Comparison of ENCODE assay signal across 25 cellular contexts in the genomic region with DNA sequence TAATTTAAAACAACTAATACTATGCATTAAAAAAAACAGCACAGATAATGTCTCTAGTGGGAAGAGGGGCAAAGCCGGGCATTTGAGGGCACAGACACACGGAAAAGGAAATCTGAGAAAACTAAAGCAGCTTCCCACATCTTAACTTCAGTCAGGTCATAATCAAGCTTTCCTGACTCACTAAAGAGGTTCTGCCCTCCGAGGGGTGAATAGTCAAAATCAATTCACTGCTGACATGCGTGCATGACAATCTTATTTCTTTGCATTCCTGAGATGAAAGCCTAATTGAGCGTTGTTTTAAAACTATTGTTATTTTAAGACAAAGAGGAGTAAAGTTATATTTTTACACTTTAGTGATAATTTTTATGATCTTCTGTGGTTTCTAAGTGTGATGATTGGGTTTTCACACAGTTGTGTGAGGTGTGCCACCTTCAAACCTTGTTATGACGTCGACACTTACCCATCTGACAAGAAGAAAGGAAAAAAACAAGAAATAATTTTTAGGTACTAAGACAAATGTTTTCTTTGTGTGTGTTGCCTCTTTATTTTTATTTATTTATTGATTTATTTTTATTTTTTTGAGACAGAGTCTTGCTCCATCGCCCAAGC.
"Had no signal": no experiment of that assay in that cellular context is flagged by ENCODE, and none has a peak within 500 bp of the region (broad histone marks: within the 10 kb centered on the region; RNA-seq: fewer than 3 reads in every experiment).

No MANE protein-coding gene starts in this region.

- DNase-seq: heart right ventricle; kidney glomerular epithelial cell; left cardiac atrium; lower lobe of right lung; mammary epithelial cell; mesenchymal stem cell; ovary; right cardiac atrium; stimulated activated CD4-positive, alpha-beta T cell treated with anti-CD3 and anti-CD28 coated beads, Interleukin-12 subunit alpha, Interleukin-12 subunit beta, amount 100 ng/mL, for 4 hours; stimulated activated CD4-positive, alpha-beta T cell treated with anti-CD3 and anti-CD28 coated beads, Interleukin-15, amount 100 ng/mL, for 24 hours; stimulated activated CD4-positive, alpha-beta T cell treated with anti-CD3 and anti-CD28 coated beads, Interleukin-2, amount 100 ng/mL, for 24 hours; stimulated activated CD4-positive, alpha-beta T cell treated with anti-CD3 and anti-CD28 coated beads, Interleukin-4, amount 100 ng/mL, for 1 hour; stimulated activated naive B cell treated with anti-CD40 and anti-IgM and Interleukin-4, amounts not matched to agents 10 μg/mL and 1 μg/mL and 100 μg/mL, for 72 hours; stimulated activated naive CD8-positive, alpha-beta T cell treated with anti-CD3 and anti-CD28 coated beads, Interleukin-15, Interleukin-2, amounts not matched to agents 100 U/mL and 50 U/mL, for 24 hours; tibial artery; trophoblast cell; upper lobe of right lung had no signal

- H2AFZ ChIP-seq: hepatocyte had no signal

- H3K4me3 Mint-ChIP-seq: natural killer cell treated with Interleukin-12 subunit alpha and Interleukin-12 subunit beta and Interleukin-15 and Interleukin-18, amount 100 ng/mL, for 72 hours; stimulated activated naive B cell treated with anti-CD40 and anti-IgM and Interleukin-4, amounts not matched to agents 10 μg/mL and 1 μg/mL and 100 μg/mL, for 72 hours had no signal

- H3K27me3 ChIP-seq: heart right ventricle, hepatocyte, ovary, suprapubic skin, tibial artery, upper lobe of right lung had no signal

- H3K36me3 Mint-ChIP-seq: natural killer cell treated with Interleukin-12 subunit alpha and Interleukin-12 subunit beta and Interleukin-15 and Interleukin-18, amount 100 ng/mL, for 72 hours; stimulated activated naive B cell treated with anti-CD40 and anti-IgM and Interleukin-4, amounts not matched to agents 10 μg/mL and 1 μg/mL and 100 μg/mL, for 72 hours had no signal

- H3K79me2 ChIP-seq: hepatocyte had no signal

- H3K4me3 ChIP-seq: heart right ventricle, hepatocyte, lower lobe of right lung, ovary, skin epidermis, suprapubic skin, thoracic aorta, tibial artery, upper lobe of right lung had no signal

- H3K4me1 Mint-ChIP-seq: stimulated activated naive B cell treated with anti-CD40 and anti-IgM and Interleukin-4, amounts not matched to agents 10 μg/mL and 1 μg/mL and 100 μg/mL, for 72 hours had no signal

- H3K27me3 Mint-ChIP-seq: stimulated activated naive B cell treated with anti-CD40 and anti-IgM and Interleukin-4, amounts not matched to agents 10 μg/mL and 1 μg/mL and 100 μg/mL, for 72 hours had no signal

- H3K27ac Mint-ChIP-seq: progenitor cell of endocrine pancreas; stimulated activated naive B cell treated with anti-CD40 and anti-IgM and Interleukin-4, amounts not matched to agents 10 μg/mL and 1 μg/mL and 100 μg/mL, for 72 hours had no signal

- H3K4me1 ChIP-seq: lower lobe of right lung, suprapubic skin had no signal

- H3K36me3 ChIP-seq: heart right ventricle, lower lobe of right lung, ovary, suprapubic skin, thoracic aorta, tibial artery, upper lobe of right lung had no signal

- H3K4me2 ChIP-seq: hepatocyte had no signal

- ATAC-seq: heart right ventricle; left cardiac atrium; left lobe of liver; lower lobe of right lung; right cardiac atrium; sciatic nerve; stimulated activated naive B cell treated with anti-CD40 and anti-IgM and Interleukin-4, amounts not matched to agents 10 μg/mL and 1 μg/mL and 100 μg/mL, for 72 hours; stimulated activated naive CD8-positive, alpha-beta T cell treated with anti-CD3 and anti-CD28 coated beads, Interleukin-15, Interleukin-2, amounts not matched to agents 100 U/mL and 50 U/mL, for 24 hours; upper lobe of right lung had no signal

- H3K9me3 ChIP-seq: lower lobe of right lung, ovary, suprapubic skin, thoracic aorta, tibial artery, upper lobe of right lung had no signal

- H3K9me3 Mint-ChIP-seq: natural killer cell treated with Interleukin-12 subunit alpha and Interleukin-12 subunit beta and Interleukin-15 and Interleukin-18, amount 100 ng/mL, for 72 hours had no signal

- H3K27ac ChIP-seq: heart right ventricle, hepatocyte, lower lobe of right lung, ovary, skin epidermis, suprapubic skin, thoracic aorta, tibial artery, upper lobe of right lung had no signal
